9 cellular contexts compared by ENCODE assay signal in genomic region chr5:72268753-72269410, GRCh38. TPM values are rescaled to one million over a fixed set of nuclear protein-coding genes. Genes with fewer than 3 reads are reported as not detected.
DNase-seq lines count a peak whose midpoint lies in the region; ATAC-seq, FAIRE-seq and TF ChIP-seq lines count a peak whose summit lies in the region.
"Had no signal": no experiment of that assay in that cellular context is flagged by ENCODE, and none has a peak within 500 bp of the region (broad histone marks: within the 10 kb centered on the region; RNA-seq: fewer than 3 reads in every experiment).

No MANE protein-coding gene starts in this region.

- TF ChIP-seq POLR2A in heart left ventricle (IDR thresholded peaks at IDR 0.05), result no peak

- no peak for ATAC-seq in activated T-cell treated with anti-CD3 and anti-CD28 coated beads, Interleukin-2, amount 50 U/mL, for 72 hours (replicated peaks in 1 of 2)
- ATAC-seq in heart left ventricle (peak in 1 of 4 donors; percentile 22), GM21717 (IDR thresholded peaks at IDR 0.05; ENCODE audit: unreplicated experiment) (no peak), GM21737 (IDR thresholded peaks at IDR 0.05; ENCODE audit: unreplicated experiment) (no peak)

- peaks cover 0 to 35% (median 3%) of the 10 kb centered on the region in 12 donors for H3K4me1 ChIP-seq in heart left ventricle

- 42 to 51% (median 46%) methylated on average over 2 of the region's 2 CpGs for WGBS in heart left ventricle, 4 donors

- H3K27me3 Mint-ChIP-seq in activated T-cell treated with anti-CD3 and anti-CD28 coated beads, Interleukin-2, amount 50 U/mL, for 72 hours (ENCODE audit: low read depth), result no peaks in the 10 kb centered on the region

- no peaks in the 10 kb centered on the region for H3K9me3 Mint-ChIP-seq in activated T-cell treated with anti-CD3 and anti-CD28 coated beads, Interleukin-2, amount 50 U/mL, for 72 hours

- H3K27ac Mint-ChIP-seq in activated T-cell treated with anti-CD3 and anti-CD28 coated beads, Interleukin-2, amount 50 U/mL, for 72 hours, result no peak overlapping the region

- H3K36me3 ChIP-seq in heart left ventricle, result no peaks in the 10 kb centered on the region

- intact Hi-C loops in heart left ventricle (cut with DNase I), result loop anchor here in 1 of 10 donors (5.0 kb wide), 1 partner anchor 132 kb away; no protein-coding TSS in a partner anchor

- H3K4me3 ChIP-seq in heart left ventricle, result no peak overlapping the region

- H3K4me1 Mint-ChIP-seq in activated T-cell treated with anti-CD3 and anti-CD28 coated beads, Interleukin-2, amount 50 U/mL, for 72 hours (ENCODE audit: low read depth), result no peaks in the 10 kb centered on the region

- TF ChIP-seq CTCF in AG09319 (IDR thresholded peaks at IDR 0.05; ENCODE audit: low read depth, low read length), result peak; percentile 58
- peak; percentile 41 to 72 (median 63) for TF ChIP-seq CTCF in heart left ventricle (IDR thresholded peaks at IDR 0.05)

- no peak for DNase-seq in AG09319 (ENCODE audit: extremely low read depth, low read depth)
- DNase-seq in GM18507 (ENCODE audit: extremely low spot score, insufficient read length, low read depth), result no peak
- DNase-seq in NCI-H774 (lab: John Stamatoyannopoulos, UW), result peak; percentile 12
- DNase-seq in activated T-cell treated with anti-CD3 and anti-CD28 coated beads, Interleukin-2, amount 50 U/mL, for 72 hours, result peak; percentile 35 to 45
- DNase-seq in heart left ventricle, result peak in 4 of 5 donors; percentile 18 to 30 (median 24)
- peak; percentile 7 to 35 for DNase-seq in stimulated activated CD4-positive, alpha-beta T cell treated with anti-CD3 and anti-CD28 coated beads, Interleukin-15, amount 100 ng/mL, for 48 hours (ENCODE audit: low read depth in 2 of 2)

- peak; percentile 93 for FAIRE-seq in GM18507 (lab: Jason Lieb, UNC)

- no peaks in the 10 kb centered on the region for H3K9me3 ChIP-seq in heart left ventricle

- no peaks in the 10 kb centered on the region for H3K27me3 ChIP-seq in heart left ventricle

- H3K27ac ChIP-seq in heart left ventricle, result no peak overlapping the region
- H3K27ac ChIP-seq: HL-60 had no signal

- H3K36me3 Mint-ChIP-seq in activated T-cell treated with anti-CD3 and anti-CD28 coated beads, Interleukin-2, amount 50 U/mL, for 72 hours (ENCODE audit: insufficient read depth in 2 of 2), result peaks cover 0 to 8% of the 10 kb centered on the region in 2 donors

- no peak overlapping the region for H3K4me3 Mint-ChIP-seq in activated T-cell treated with anti-CD3 and anti-CD28 coated beads, Interleukin-2, amount 50 U/mL, for 72 hours

RNA-seq across cellular contexts. Expression of gene MRPS27, which starts 51.2 kb away (rescaled TPM):
- 10 to 100 TPM; 80.5 to 83.7 TPM for total RNA-seq in activated T-cell treated with anti-CD3 and anti-CD28 coated beads, Interleukin-2, amount 50 U/mL, for 72 hours
- 10 to 100 TPM; 58.3 to 94.1 (median 74.4) TPM for total RNA-seq in heart left ventricle
- 10 to 100 TPM; 31.9 to 63.6 TPM for polyA plus RNA-seq in heart left ventricle

RNA-seq across cellular contexts. Expression of gene PTCD2, which starts 51.3 kb away (rescaled TPM):
- 10 to 100 TPM; 13.8 to 19.9 TPM for total RNA-seq in activated T-cell treated with anti-CD3 and anti-CD28 coated beads, Interleukin-2, amount 50 U/mL, for 72 hours
- total RNA-seq in heart left ventricle, result 10 to 100 TPM in 8 of 9 donors, 1 to 10 TPM in 1; 7.3 to 21.5 (median 16.1) TPM
- 1 to 10 TPM; 5.3 to 6.7 TPM for polyA plus RNA-seq in heart left ventricle

Comparison
In these comparisons a context has a peak if more than half of its experiments do, and no peak if none do; other contexts are left out.
1. DNase-seq: peak in NCI-H774 (single experiment), activated T-cell treated with anti-CD3 and anti-CD28 coated beads, Interleukin-2, amount 50 U/mL, for 72 hours (2 of 2), heart left ventricle (4 of 5) and stimulated activated CD4-positive, alpha-beta T cell treated with anti-CD3 and anti-CD28 coated beads, Interleukin-15, amount 100 ng/mL, for 48 hours (2 of 2); none in AG09319 (single experiment) and GM18507 (single experiment).